1 cellular context compared by ENCODE assay signal in the genomic region with DNA sequence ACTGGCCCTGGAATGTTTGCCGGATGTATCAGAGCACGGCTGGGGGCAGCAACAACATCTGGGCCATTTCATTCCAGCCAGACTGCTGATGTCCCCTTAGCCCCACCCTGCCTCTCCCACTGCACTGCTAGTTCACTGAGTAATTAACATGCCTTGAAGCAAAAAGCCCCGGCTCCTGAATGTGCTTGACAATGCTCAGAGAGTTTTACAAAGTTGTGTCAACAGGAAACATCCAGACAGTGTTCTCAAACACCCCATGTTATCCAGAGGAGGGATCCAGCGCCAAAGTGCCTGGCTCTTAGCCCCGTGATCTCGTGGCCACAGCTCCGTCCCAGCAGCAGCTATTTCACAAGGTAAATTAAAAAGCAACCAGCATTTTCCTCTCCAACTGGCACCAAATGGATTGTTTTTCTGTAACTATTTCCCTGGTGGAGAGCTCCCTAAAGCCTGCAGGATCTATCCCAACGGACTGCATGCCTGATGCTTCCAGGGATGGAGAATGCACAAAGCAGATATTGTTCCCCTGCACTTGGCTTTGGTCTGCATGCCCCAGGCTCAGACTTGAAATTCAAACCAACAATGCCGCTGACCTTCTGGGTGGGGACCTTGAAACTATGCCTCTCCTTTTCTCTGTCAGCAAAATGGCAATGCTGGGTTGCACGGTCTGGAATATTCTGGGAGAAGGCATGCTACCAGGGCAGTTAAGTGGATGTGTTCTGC.
TF ChIP-seq lines count a peak whose summit lies in the region.

No MANE protein-coding gene starts in this region.

TF ChIP-seq in GM23338, 12 proteins besides CTCF, POLR2A, EP300 and RAD21 (continued from another document):
- TF ChIP-seq, protein P1, sequence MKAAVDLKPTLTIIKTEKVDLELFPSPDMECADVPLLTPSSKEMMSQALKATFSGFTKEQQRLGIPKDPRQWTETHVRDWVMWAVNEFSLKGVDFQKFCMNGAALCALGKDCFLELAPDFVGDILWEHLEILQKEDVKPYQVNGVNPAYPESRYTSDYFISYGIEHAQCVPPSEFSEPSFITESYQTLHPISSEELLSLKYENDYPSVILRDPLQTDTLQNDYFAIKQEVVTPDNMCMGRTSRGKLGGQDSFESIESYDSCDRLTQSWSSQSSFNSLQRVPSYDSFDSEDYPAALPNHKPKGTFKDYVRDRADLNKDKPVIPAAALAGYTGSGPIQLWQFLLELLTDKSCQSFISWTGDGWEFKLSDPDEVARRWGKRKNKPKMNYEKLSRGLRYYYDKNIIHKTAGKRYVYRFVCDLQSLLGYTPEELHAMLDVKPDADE (IDR thresholded peaks at IDR 0.05): no peak
- TF ChIP-seq JUNB (IDR thresholded peaks at IDR 0.05; ENCODE audit: unreplicated experiment) (no peak), EZH2phosphoT487 (IDR thresholded peaks at IDR 0.05; ENCODE audit: unreplicated experiment) (no peak)
- TF ChIP-seq, protein P2, sequence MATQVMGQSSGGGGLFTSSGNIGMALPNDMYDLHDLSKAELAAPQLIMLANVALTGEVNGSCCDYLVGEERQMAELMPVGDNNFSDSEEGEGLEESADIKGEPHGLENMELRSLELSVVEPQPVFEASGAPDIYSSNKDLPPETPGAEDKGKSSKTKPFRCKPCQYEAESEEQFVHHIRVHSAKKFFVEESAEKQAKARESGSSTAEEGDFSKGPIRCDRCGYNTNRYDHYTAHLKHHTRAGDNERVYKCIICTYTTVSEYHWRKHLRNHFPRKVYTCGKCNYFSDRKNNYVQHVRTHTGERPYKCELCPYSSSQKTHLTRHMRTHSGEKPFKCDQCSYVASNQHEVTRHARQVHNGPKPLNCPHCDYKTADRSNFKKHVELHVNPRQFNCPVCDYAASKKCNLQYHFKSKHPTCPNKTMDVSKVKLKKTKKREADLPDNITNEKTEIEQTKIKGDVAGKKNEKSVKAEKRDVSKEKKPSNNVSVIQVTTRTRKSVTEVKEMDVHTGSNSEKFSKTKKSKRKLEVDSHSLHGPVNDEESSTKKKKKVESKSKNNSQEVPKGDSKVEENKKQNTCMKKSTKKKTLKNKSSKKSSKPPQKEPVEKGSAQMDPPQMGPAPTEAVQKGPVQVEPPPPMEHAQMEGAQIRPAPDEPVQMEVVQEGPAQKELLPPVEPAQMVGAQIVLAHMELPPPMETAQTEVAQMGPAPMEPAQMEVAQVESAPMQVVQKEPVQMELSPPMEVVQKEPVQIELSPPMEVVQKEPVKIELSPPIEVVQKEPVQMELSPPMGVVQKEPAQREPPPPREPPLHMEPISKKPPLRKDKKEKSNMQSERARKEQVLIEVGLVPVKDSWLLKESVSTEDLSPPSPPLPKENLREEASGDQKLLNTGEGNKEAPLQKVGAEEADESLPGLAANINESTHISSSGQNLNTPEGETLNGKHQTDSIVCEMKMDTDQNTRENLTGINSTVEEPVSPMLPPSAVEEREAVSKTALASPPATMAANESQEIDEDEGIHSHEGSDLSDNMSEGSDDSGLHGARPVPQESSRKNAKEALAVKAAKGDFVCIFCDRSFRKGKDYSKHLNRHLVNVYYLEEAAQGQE (IDR thresholded peaks at IDR 0.05; ENCODE audit: unreplicated experiment): no peak
